In the genomic region with DNA sequence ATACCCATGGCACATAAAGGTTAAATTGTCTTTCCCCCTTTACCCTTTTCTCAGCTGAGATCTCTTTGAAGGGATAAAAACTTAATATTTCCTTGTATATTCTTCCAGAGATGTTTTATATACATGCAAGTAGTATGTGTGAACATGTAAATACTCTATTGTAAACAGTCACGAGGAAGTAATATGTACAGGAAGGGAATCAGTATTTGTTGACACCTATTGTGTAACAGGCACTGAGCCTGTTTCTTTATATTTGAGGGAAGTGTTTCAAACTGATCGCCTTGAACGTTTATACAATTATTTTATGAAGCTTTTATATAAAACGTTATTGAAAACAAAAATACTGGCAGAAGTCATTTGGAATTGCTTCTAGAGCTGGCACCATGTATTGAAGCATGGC, we compare ENCODE assay signal across 18 cellular contexts. TPM values are rescaled to one million over a fixed set of nuclear protein-coding genes. Genes with fewer than 3 reads are reported as not detected.
DNase-seq lines count a peak whose midpoint lies in the region; ATAC-seq, FAIRE-seq and TF ChIP-seq lines count a peak whose summit lies in the region.
"Had no signal": no experiment of that assay in that cellular context is flagged by ENCODE, and none has a peak within 500 bp of the region (broad histone marks: within the 10 kb centered on the region; RNA-seq: fewer than 3 reads in every experiment).

No MANE protein-coding gene starts in this region.

- no peak overlapping the region for H2AFZ ChIP-seq in smooth muscle cell (ENCODE audit: low read depth)

- H3K36me3 Mint-ChIP-seq in chondrocyte (ENCODE audit: low read depth), result peaks cover 3% of the 10 kb centered on the region

- H3K27ac ChIP-seq in smooth muscle cell (ENCODE audit: low read depth), result peak overlapping the region; percentile 89
- H3K27ac ChIP-seq: 22Rv1 had no signal

- H3K9me3 ChIP-seq in smooth muscle cell (replicated peaks; ENCODE audit: low read depth), result no peaks in the 10 kb centered on the region
- H3K9me3 ChIP-seq: BE2C had no signal

- H3K36me3 ChIP-seq in smooth muscle cell (ENCODE audit: low read depth), result no peaks in the 10 kb centered on the region
- H3K36me3 ChIP-seq: BE2C had no signal

- no peaks in the 10 kb centered on the region for H3K27me3 Mint-ChIP-seq in chondrocyte (ENCODE audit: low read depth)

- DNase-seq in DMS53 (lab: John Stamatoyannopoulos, UW) (peak; percentile 28), DMS53 treated with DMSO at 0.1 percent for 48 hours (lab: John Stamatoyannopoulos, UW; ENCODE audit: unreplicated experiment) (no peak), MV-4-11 (lab: John Stamatoyannopoulos, UW) (peak; percentile 18), smooth muscle cell (lab: John Stamatoyannopoulos, UW; ENCODE audit: unreplicated experiment) (no peak), chondrocyte (ENCODE audit: low spot score) (no peak)
- DNase-seq in stimulated activated CD8-positive, alpha-beta memory T cell treated with anti-CD3 and anti-CD28 coated beads, Interleukin-4, amount 100 ng/mL, for 48 hours, result no peak
- DNase-seq: BE2C, DMS 273 treated with DMSO at 0.1 percent for 48 hours, H9, NCI-H1092, NCI-H146, NCI-H2081, NCI-H510A, NCI-H774, SHP77 had no signal

- no peak overlapping the region for H3K4me2 ChIP-seq in smooth muscle cell

- no peak overlapping the region for H3K27ac Mint-ChIP-seq in chondrocyte (ENCODE audit: unreplicated experiment)
- H3K27ac Mint-ChIP-seq: H9 had no signal

- no peak overlapping the region for H3K4me3 Mint-ChIP-seq in chondrocyte (ENCODE audit: unreplicated experiment)
- H3K4me3 Mint-ChIP-seq: H9 had no signal

- no peaks in the 10 kb centered on the region for H3K4me1 ChIP-seq in smooth muscle cell (ENCODE audit: low read depth)
- H3K4me1 ChIP-seq: BE2C had no signal

- peaks cover 32% of the 10 kb centered on the region for H3K4me1 Mint-ChIP-seq in chondrocyte (ENCODE audit: low read depth)

- H3K9me3 Mint-ChIP-seq in chondrocyte (ENCODE audit: low read depth), result peaks cover 12% of the 10 kb centered on the region

- no peaks in the 10 kb centered on the region for H3K27me3 ChIP-seq in smooth muscle cell (ENCODE audit: low read depth)
- H3K27me3 ChIP-seq: BE2C had no signal

- no peak overlapping the region for H3K4me3 ChIP-seq in smooth muscle cell

- H4K20me1 ChIP-seq in smooth muscle cell (ENCODE audit: low read depth), result peaks cover under 1% of the 10 kb centered on the region

- peak; percentile 5 for FAIRE-seq in colon (lab: Jason Lieb, UNC)

- H3F3A ChIP-seq in smooth muscle cell (ENCODE audit: low read depth), result no peaks in the 10 kb centered on the region

- no peak for ATAC-seq in GM18502 (IDR thresholded peaks at IDR 0.05; ENCODE audit: poor library complexity, unreplicated experiment)

- WGBS in smooth muscle cell (ENCODE audit: low lambda C conversion rate), result 85% methylated on average over 4 of the region's 4 CpGs

- H3K79me2 ChIP-seq in smooth muscle cell (ENCODE audit: low read depth), result peaks cover 99% of the 10 kb centered on the region

- no peak for TF ChIP-seq CTCF in smooth muscle cell (IDR thresholded peaks at IDR 0.05; ENCODE audit: borderline replicate concordance, insufficient read depth, poor library complexity, severe bottlenecking)
- TF ChIP-seq CTCF in chondrocyte (IDR thresholded peaks at IDR 0.05), result no peak

- no peak overlapping the region for H3K9ac ChIP-seq in smooth muscle cell (ENCODE audit: low read depth)

RNA-seq across cellular contexts. Expression of a gene that starts 13.2 kb away (rescaled TPM):
- 33.6 and 42.9 TPM in 2 replicates for total RNA-seq in smooth muscle cell
- 33.3 and 40.9 TPM in 2 replicates for polyA plus RNA-seq in smooth muscle cell
- 46.4 to 53.9 TPM (median 50.8 TPM) in 3 replicates for total RNA-seq in chondrocyte

Comparison
In these comparisons a context has a peak if more than half of its experiments do, and no peak if none do; other contexts are left out.
1. DNase-seq: peak in DMS53 (single experiment) and MV-4-11 (single experiment); none in DMS53 treated with DMSO at 0.1 percent for 48 hours (single experiment), smooth muscle cell (single experiment), chondrocyte (single experiment) and stimulated activated CD8-positive, alpha-beta memory T cell treated with anti-CD3 and anti-CD28 coated beads, Interleukin-4, amount 100 ng/mL, for 48 hours (single experiment).